Comparison of ENCODE assay signal across 10 cellular contexts in genomic region chr16:3173892-3174617, GRCh38. TPM values are rescaled to one million over a fixed set of nuclear protein-coding genes. Genes with fewer than 3 reads are reported as not detected.
DNase-seq lines count a peak whose midpoint lies in the region; ATAC-seq and TF ChIP-seq lines count a peak whose summit lies in the region.
"Had no signal": no experiment of that assay in that cellular context is flagged by ENCODE, and none has a peak within 500 bp of the region (broad histone marks: within the 10 kb centered on the region; RNA-seq: fewer than 3 reads in every experiment).

No MANE protein-coding gene starts in this region.

- H4K20me1 ChIP-seq in Karpas-422 (ENCODE audit: insufficient read depth, low read depth, low read length): no peaks in the 10 kb centered on the region

- H2AFZ ChIP-seq in Karpas-422 (ENCODE audit: low read length): 0 out of 2 replicates have a peak overlapping the region, but pooled peaks have one; percentile 84

- peak overlapping the region; percentile 47 for H3K4me3 Mint-ChIP-seq in activated CD4-positive, alpha-beta T cell treated with anti-CD3 and anti-CD28 coated beads for 36 hours
- H3K4me3 Mint-ChIP-seq in activated T-cell treated with anti-CD3 and anti-CD28 coated beads, Interleukin-2, amount 50 U/mL, for 72 hours: peak overlapping the region; percentile 90 to 94
- H3K4me3 Mint-ChIP-seq in mesothelial cell of epicardium: peak overlapping the region; percentile 60

- DNase-seq in activated CD4-positive, alpha-beta T cell treated with anti-CD3 and anti-CD28 coated beads for 36 hours: peak; percentile 61
- no peak for DNase-seq in activated CD4-positive, alpha-beta T cell treated with anti-CD3 and anti-CD28 coated beads, Interleukin-2, amount 50 U/mL, for 1 hour
- peak; percentile 88 for DNase-seq in Karpas-422
- peak; percentile 44 to 63 for DNase-seq in activated T-cell treated with anti-CD3 and anti-CD28 coated beads, Interleukin-2, amount 50 U/mL, for 72 hours
- DNase-seq in mesothelial cell of epicardium (ENCODE audit: low spot score in 2 of 2, unreplicated experiment in 2 of 2): no peak
- no peak for DNase-seq in hippocampal formation (lab: John Stamatoyannopoulos, UW)
- DNase-seq in medulla oblongata (ENCODE audit: extremely low spot score): no peak
- DNase-seq in right cardiac atrium: no peak

- peak overlapping the region; percentile 48 for H3K9ac ChIP-seq in Karpas-422 (ENCODE audit: low read length)

- H3K9me3 Mint-ChIP-seq in activated CD4-positive, alpha-beta T cell treated with anti-CD3 and anti-CD28 coated beads for 36 hours (ENCODE audit: low read depth): no peaks in the 10 kb centered on the region
- H3K9me3 Mint-ChIP-seq in activated T-cell treated with anti-CD3 and anti-CD28 coated beads, Interleukin-2, amount 50 U/mL, for 72 hours: no peaks in the 10 kb centered on the region
- no peaks in the 10 kb centered on the region for H3K9me3 Mint-ChIP-seq in mesothelial cell of epicardium

- no peaks in the 10 kb centered on the region for H3K79me2 ChIP-seq in Karpas-422 (ENCODE audit: low read length)

- ATAC-seq in activated CD4-positive, alpha-beta T cell treated with anti-CD3 and anti-CD28 coated beads for 36 hours: peak; percentile 10
- peak; percentile 9 to 15 for ATAC-seq in activated T-cell treated with anti-CD3 and anti-CD28 coated beads, Interleukin-2, amount 50 U/mL, for 72 hours (replicated peaks in 1 of 2)
- no peak for ATAC-seq in right cardiac atrium

- H3K4me1 ChIP-seq in Karpas-422 (ENCODE audit: low read length) (peaks cover 21% of the 10 kb centered on the region), right cardiac atrium (ENCODE audit: control insufficient read depth, insufficient read depth, low read length) (no peaks in the 10 kb centered on the region)

- peak overlapping the region; percentile 72 for H3K4me2 ChIP-seq in Karpas-422 (ENCODE audit: low read depth, low read length, poor library complexity, severe bottlenecking)

- H3K9me3 ChIP-seq in Karpas-422 (ENCODE audit: low read length) (no peaks in the 10 kb centered on the region), right cardiac atrium (ENCODE audit: control insufficient read depth, low read length) (no peaks in the 10 kb centered on the region)

- peak overlapping the region; percentile 52; the same call in 1 of the 2 replicates for H3K4me3 ChIP-seq in Karpas-422 (ENCODE audit: low read length)
- H3K4me3 ChIP-seq in right cardiac atrium (ENCODE audit: low read length): no peak overlapping the region

- H3K27ac Mint-ChIP-seq in activated CD4-positive, alpha-beta T cell treated with anti-CD3 and anti-CD28 coated beads for 36 hours: peak overlapping the region; percentile 26
- peak overlapping the region; percentile 85 for H3K27ac Mint-ChIP-seq in activated T-cell treated with anti-CD3 and anti-CD28 coated beads, Interleukin-2, amount 50 U/mL, for 72 hours
- peak overlapping the region; percentile 21 for H3K27ac Mint-ChIP-seq in mesothelial cell of epicardium

- CTCF ChIA-PET in activated CD4-positive, alpha-beta T cell treated with anti-CD3 and anti-CD28 coated beads for 36 hours (lab: Charles Lee): interaction anchor here (0.6 to 1.2 kb wide), 5 partner anchors 9 to 334 kb away, joined by 3 to 4 read pairs (median 3); no protein-coding TSS in a partner anchor

- peaks cover 3% of the 10 kb centered on the region for H3K36me3 Mint-ChIP-seq in activated CD4-positive, alpha-beta T cell treated with anti-CD3 and anti-CD28 coated beads for 36 hours (ENCODE audit: low read depth)
- H3K36me3 Mint-ChIP-seq in activated T-cell treated with anti-CD3 and anti-CD28 coated beads, Interleukin-2, amount 50 U/mL, for 72 hours (ENCODE audit: insufficient read depth in 2 of 2): no peaks in the 10 kb centered on the region
- H3K36me3 Mint-ChIP-seq in mesothelial cell of epicardium: no peaks in the 10 kb centered on the region

- H3K27ac ChIP-seq in Karpas-422 (ENCODE audit: low read length): no peak overlapping the region
- H3K27ac ChIP-seq in right cardiac atrium (ENCODE audit: low read length): no peak overlapping the region
- H3K27ac ChIP-seq: epithelial cell of prostate had no signal

- peaks cover 37% of the 10 kb centered on the region for H3K4me1 Mint-ChIP-seq in activated CD4-positive, alpha-beta T cell treated with anti-CD3 and anti-CD28 coated beads for 36 hours
- peaks cover 34% of the 10 kb centered on the region for H3K4me1 Mint-ChIP-seq in activated T-cell treated with anti-CD3 and anti-CD28 coated beads, Interleukin-2, amount 50 U/mL, for 72 hours (ENCODE audit: low read depth)
- peaks cover 11% of the 10 kb centered on the region for H3K4me1 Mint-ChIP-seq in mesothelial cell of epicardium

- WGBS in right cardiac atrium: 6% methylated on average over 24 of the region's 24 CpGs

- H3K27me3 ChIP-seq in Karpas-422 (ENCODE audit: low read length): no peaks in the 10 kb centered on the region
- no peaks in the 10 kb centered on the region for H3K27me3 ChIP-seq in right cardiac atrium (ENCODE audit: control insufficient read depth, insufficient read depth)

- TF ChIP-seq CTCF in mesothelial cell of epicardium (IDR thresholded peaks at IDR 0.05; ENCODE audit: unreplicated experiment): peak; percentile 37

- intact Hi-C loops in activated CD4-positive, alpha-beta T cell treated with anti-CD3 and anti-CD28 coated beads for 36 hours (cut with DNase I, micrococcal nuclease): loop anchor here (1.0 to 5.0 kb wide), 3 partner anchors 9 to 328 kb away; partner anchors contain the start of genes CLUAP1 (in 1 of the 2) and OR1F1 (in 1 of the 2)
- intact Hi-C loops in right cardiac atrium (cut with DNase I): no loop called here

- H3K36me3 ChIP-seq in Karpas-422 (ENCODE audit: insufficient read depth, low read length): no peaks in the 10 kb centered on the region

- no peaks in the 10 kb centered on the region for H3K9me2 ChIP-seq in Karpas-422 (replicated peaks; ENCODE audit: insufficient read depth, low read length)

- POLR2A ChIA-PET in activated CD4-positive, alpha-beta T cell treated with anti-CD3 and anti-CD28 coated beads for 36 hours (lab: Charles Lee): interaction anchor here (0.6 kb wide), 2 partner anchors 15 to 291 kb away, joined by 3 read pairs; no protein-coding TSS in a partner anchor

- peaks cover 51% of the 10 kb centered on the region for H3K27me3 Mint-ChIP-seq in activated CD4-positive, alpha-beta T cell treated with anti-CD3 and anti-CD28 coated beads for 36 hours
- peaks cover 65% of the 10 kb centered on the region for H3K27me3 Mint-ChIP-seq in activated T-cell treated with anti-CD3 and anti-CD28 coated beads, Interleukin-2, amount 50 U/mL, for 72 hours (ENCODE audit: low read depth)
- peaks cover 96% of the 10 kb centered on the region for H3K27me3 Mint-ChIP-seq in mesothelial cell of epicardium (ENCODE audit: low read depth)

RNA-seq across cellular contexts. Expression of gene OR1F1, which starts 13.9 kb away (rescaled TPM):
- total RNA-seq in activated CD4-positive, alpha-beta T cell treated with anti-CD3 and anti-CD28 coated beads for 36 hours: not detected
- not detected in 2 replicates for total RNA-seq in Karpas-422 (2014; rRNA removed; shearing (Covaris generic); ENCODE audit: low replicate concordance)
- total RNA-seq in activated T-cell treated with anti-CD3 and anti-CD28 coated beads, Interleukin-2, amount 50 U/mL, for 72 hours: under 1 TPM in 1 of 2 donors, not detected in 1; 0.35 TPM
- not detected in 3 replicates for total RNA-seq in mesothelial cell of epicardium
- total RNA-seq in right cardiac atrium: not detected
- polyA plus RNA-seq in right cardiac atrium: not detected
- total RNA-seq: subcutaneous adipose tissue had no signal

RNA-seq across cellular contexts. Expression of gene ZNF213, which starts 39.2 kb away (rescaled TPM):
- 1 to 10 TPM; 7.6 to 8.3 TPM for total RNA-seq in activated CD4-positive, alpha-beta T cell treated with anti-CD3 and anti-CD28 coated beads for 36 hours
- total RNA-seq in Karpas-422 (2014; rRNA removed; shearing (Covaris generic); ENCODE audit: low replicate concordance): 2.0 and 8.0 TPM in 2 replicates
- total RNA-seq in activated T-cell treated with anti-CD3 and anti-CD28 coated beads, Interleukin-2, amount 50 U/mL, for 72 hours: 10 to 100 TPM; 12.2 to 16.3 TPM
- 12.2 to 13.4 TPM (median 12.7 TPM) in 3 replicates for total RNA-seq in mesothelial cell of epicardium
- total RNA-seq in right cardiac atrium: 1 to 10 TPM; 6.2 to 8.7 (median 7.6) TPM
- 7.2 TPM for polyA plus RNA-seq in right cardiac atrium

Comparison
In these comparisons a context has a peak if more than half of its experiments do, and no peak if none do; other contexts are left out.
1. DNase-seq: peak in activated CD4-positive, alpha-beta T cell treated with anti-CD3 and anti-CD28 coated beads for 36 hours (single experiment), Karpas-422 (single experiment) and activated T-cell treated with anti-CD3 and anti-CD28 coated beads, Interleukin-2, amount 50 U/mL, for 72 hours (2 of 2); none in activated CD4-positive, alpha-beta T cell treated with anti-CD3 and anti-CD28 coated beads, Interleukin-2, amount 50 U/mL, for 1 hour (single experiment), mesothelial cell of epicardium (0 of 2), hippocampal formation (0 of 2), medulla oblongata (single experiment) and right cardiac atrium (0 of 3).
2. ATAC-seq: peak in activated CD4-positive, alpha-beta T cell treated with anti-CD3 and anti-CD28 coated beads for 36 hours (single experiment) and activated T-cell treated with anti-CD3 and anti-CD28 coated beads, Interleukin-2, amount 50 U/mL, for 72 hours (2 of 2); none in right cardiac atrium (0 of 2).
3. H3K27ac Mint-ChIP-seq: peak in every context shown above with its lines; median percentile 85 in activated T-cell treated with anti-CD3 and anti-CD28 coated beads, Interleukin-2, amount 50 U/mL, for 72 hours; 26 in activated CD4-positive, alpha-beta T cell treated with anti-CD3 and anti-CD28 coated beads for 36 hours; 21 in mesothelial cell of epicardium.
4. intact Hi-C loops: an anchor here in activated CD4-positive, alpha-beta T cell treated with anti-CD3 and anti-CD28 coated beads for 36 hours (1.0 to 5.0 kb wide); none called in right cardiac atrium.
5. Peak in every context shown above with its lines, with median percentiles within 50 percentile points of each other: H3K4me3 Mint-ChIP-seq.